In the genomic region with DNA sequence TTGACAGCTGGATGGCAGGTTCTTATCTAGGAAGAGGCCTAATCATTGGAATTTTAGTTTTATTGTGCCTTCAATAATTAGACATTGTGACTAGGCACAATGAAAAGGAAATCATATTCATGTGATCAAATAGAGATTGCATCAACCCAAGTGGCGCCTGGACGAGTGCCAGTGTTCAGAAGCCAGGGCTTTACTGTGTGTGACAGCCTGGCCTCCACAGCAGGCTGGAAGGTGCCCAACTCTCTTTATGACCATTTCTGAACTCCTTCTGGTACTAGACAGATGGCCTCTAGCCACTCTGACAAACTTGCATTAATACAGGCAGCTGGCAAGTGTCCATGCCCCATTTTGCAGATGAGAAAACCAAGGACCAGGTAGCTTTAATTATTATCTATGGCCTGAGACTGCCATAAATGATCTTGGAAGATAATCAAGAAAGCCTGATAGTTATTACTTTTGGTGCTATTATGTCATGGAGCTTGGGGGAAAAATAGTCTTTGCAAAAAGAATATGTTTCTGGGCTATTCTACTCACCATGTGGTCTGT, we compare ENCODE assay signal across 12 cellular contexts. TPM values are rescaled to one million over a fixed set of nuclear protein-coding genes. Genes with fewer than 3 reads are reported as not detected.
DNase-seq lines count a peak whose midpoint lies in the region; ATAC-seq and TF ChIP-seq lines count a peak whose summit lies in the region.
"Had no signal": no experiment of that assay in that cellular context is flagged by ENCODE, and none has a peak within 500 bp of the region (broad histone marks: within the 10 kb centered on the region; RNA-seq: fewer than 3 reads in every experiment).

No MANE protein-coding gene starts in this region.

- ATAC-seq in left lobe of liver (peak; percentile 92), HG02884 (IDR thresholded peaks at IDR 0.05; ENCODE audit: unreplicated experiment) (no peak), HG03159 (IDR thresholded peaks at IDR 0.05; ENCODE audit: unreplicated experiment) (no peak)

- TF ChIP-seq CTCF in brain microvascular endothelial cell (IDR thresholded peaks at IDR 0.05; ENCODE audit: low read depth, low read length, missing control alignments), result no peak

- no peaks in the 10 kb centered on the region for H3K36me3 ChIP-seq in brain microvascular endothelial cell (replicated peaks)

- in situ Hi-C loops in brain microvascular endothelial cell (cut with HindIII; ENCODE audit: low pct_ligation_motif_present, low sequenced_read_pairs), result no loop called here

- DNase-seq in COR-L47 (lab: John Stamatoyannopoulos, UW), result peak; percentile 87
- DNase-seq in NCI-H1694 (lab: John Stamatoyannopoulos, UW), result peak; percentile 46
- DNase-seq in RPMI7951 (ENCODE audit: low read depth), result peak; percentile 28
- DNase-seq in left lobe of liver (ENCODE audit: low spot score), result peak; percentile 83
- no peak for DNase-seq in brain microvascular endothelial cell
- DNase-seq in T1000 (lab: John Stamatoyannopoulos, UW), result no peak
- DNase-seq: activated CD4-positive, alpha-beta memory T cell treated with anti-CD3 and anti-CD28 coated beads for 36 hours; erythroblast; mammary epithelial cell; MM.1S had no signal

- H3K4me3 ChIP-seq in brain microvascular endothelial cell (ENCODE audit: low read depth, low read length), result no peak overlapping the region

- no peak overlapping the region for H3K27ac ChIP-seq in brain microvascular endothelial cell

- H3K27me3 ChIP-seq in brain microvascular endothelial cell (replicated peaks), result no peaks in the 10 kb centered on the region

RNA-seq across cellular contexts. Expression of a gene that starts 8.3 kb away (rescaled TPM):
- not detected in 2 replicates for total RNA-seq in RPMI7951 (2014; rRNA removed; shearing (Covaris generic))
- total RNA-seq in left lobe of liver, result 0.38 TPM

Comparison
In these comparisons a context has a peak if more than half of its experiments do, and no peak if none do; other contexts are left out.
1. DNase-seq: peak in COR-L47 (single experiment), NCI-H1694 (single experiment), RPMI7951 (single experiment) and left lobe of liver (single experiment); none in brain microvascular endothelial cell (single experiment) and T1000 (single experiment).